Comparison of ENCODE assay signal across 8 cellular contexts in genomic region chr6:165663736-165664552, GRCh38. TPM values are rescaled to one million over a fixed set of nuclear protein-coding genes. Genes with fewer than 3 reads are reported as not detected.
DNase-seq lines count a peak whose midpoint lies in the region; ATAC-seq and TF ChIP-seq lines count a peak whose summit lies in the region.
"Had no signal": no experiment of that assay in that cellular context is flagged by ENCODE, and none has a peak within 500 bp of the region (broad histone marks: within the 10 kb centered on the region; RNA-seq: fewer than 3 reads in every experiment).

No MANE protein-coding gene starts in this region.

- DNase-seq in HK-2 (ENCODE audit: unreplicated experiment) (peak; percentile 59), brain microvascular endothelial cell (peak; percentile 27), kidney epithelial cell (ENCODE audit: low read depth) (no peak), NCI-H2171 treated with DMSO at 0.1 percent for 48 hours (lab: John Stamatoyannopoulos, UW) (no peak), body of pancreas (no peak)
- DNase-seq in stimulated activated naive CD8-positive, alpha-beta T cell treated with anti-CD3 and anti-CD28 coated beads, Interleukin-15, amount 100 ng/mL, for 72 hours: no peak
- DNase-seq: NCI-H2107 had no signal

- in situ Hi-C loops in brain microvascular endothelial cell (cut with HindIII; ENCODE audit: low pct_ligation_motif_present, low sequenced_read_pairs): no loop called here

- no peak for TF ChIP-seq POLR2A in body of pancreas (IDR thresholded peaks at IDR 0.05)

- H3K4me1 ChIP-seq in body of pancreas: peaks cover 36% of the 10 kb centered on the region

- WGBS in body of pancreas, 2 donors: 2 to 3% methylated on average over 40 to 48 of the region's 48 CpGs

- H3K36me3 ChIP-seq in brain microvascular endothelial cell (replicated peaks) (no peaks in the 10 kb centered on the region), kidney epithelial cell (ENCODE audit: control insufficient read depth, insufficient read depth, low read length) (no peaks in the 10 kb centered on the region), body of pancreas (replicated peaks in 1 of 2; ENCODE audit: insufficient read depth in 1 of 2, low read depth in 2 of 2) (no peaks in the 10 kb centered on the region)

- H3K9me3 Mint-ChIP-seq in stimulated activated naive CD8-positive, alpha-beta T cell treated with anti-CD3 and anti-CD28 coated beads, Interleukin-15, amount 100 ng/mL, for 72 hours: no peaks in the 10 kb centered on the region

- peak overlapping the region; percentile 3 to 19 for H3K4me3 Mint-ChIP-seq in stimulated activated naive CD8-positive, alpha-beta T cell treated with anti-CD3 and anti-CD28 coated beads, Interleukin-15, amount 100 ng/mL, for 72 hours

- H3K4me1 Mint-ChIP-seq in stimulated activated naive CD8-positive, alpha-beta T cell treated with anti-CD3 and anti-CD28 coated beads, Interleukin-15, amount 100 ng/mL, for 72 hours: peaks cover 17% of the 10 kb centered on the region

- TF ChIP-seq CTCF in brain microvascular endothelial cell (IDR thresholded peaks at IDR 0.05; ENCODE audit: low read depth, low read length, missing control alignments) (no peak), kidney epithelial cell (IDR thresholded peaks at IDR 0.05; ENCODE audit: insufficient read depth, low read length, poor library complexity, severe bottlenecking) (no peak), body of pancreas (IDR thresholded peaks at IDR 0.05) (no peak)

- H3K27me3 ChIP-seq in brain microvascular endothelial cell (replicated peaks): peaks cover 7% of the 10 kb centered on the region
- H3K27me3 ChIP-seq in kidney epithelial cell (ENCODE audit: control insufficient read depth, insufficient read depth, low read length): peaks cover 5% of the 10 kb centered on the region
- H3K27me3 ChIP-seq in body of pancreas: peaks cover 0 to 33% of the 10 kb centered on the region in 2 donors

- H3K4me3 ChIP-seq in brain microvascular endothelial cell (ENCODE audit: low read depth, low read length): peak overlapping the region; percentile 48
- H3K4me3 ChIP-seq in kidney epithelial cell (ENCODE audit: low read depth, low read length): peak overlapping the region; percentile 90
- no peak overlapping the region for H3K4me3 ChIP-seq in body of pancreas

- H3K27ac ChIP-seq in brain microvascular endothelial cell: no peak overlapping the region
- H3K27ac ChIP-seq in body of pancreas: no peak overlapping the region

- ATAC-seq in stimulated activated naive CD8-positive, alpha-beta T cell treated with anti-CD3 and anti-CD28 coated beads, Interleukin-15, amount 100 ng/mL, for 72 hours: no peak
- no peak for ATAC-seq in body of pancreas
- ATAC-seq in esophagus mucosa: no peak

- H3K27ac Mint-ChIP-seq in stimulated activated naive CD8-positive, alpha-beta T cell treated with anti-CD3 and anti-CD28 coated beads, Interleukin-15, amount 100 ng/mL, for 72 hours: peak overlapping the region in 1 of 2 donors; percentile 82

- intact Hi-C loops in body of pancreas (cut with DNase I): no loop called here

- H3K27me3 Mint-ChIP-seq in stimulated activated naive CD8-positive, alpha-beta T cell treated with anti-CD3 and anti-CD28 coated beads, Interleukin-15, amount 100 ng/mL, for 72 hours: peaks cover 66% of the 10 kb centered on the region

- H3K9me3 ChIP-seq in body of pancreas: no peaks in the 10 kb centered on the region

RNA-seq across cellular contexts. Expression of gene PDE10A, which starts 0.9 kb away (rescaled TPM):
- total RNA-seq in kidney epithelial cell (13.0 and 13.3 TPM in 2 replicates), body of pancreas (10 to 100 TPM in 1 of 2 donors, 1 to 10 TPM in 1; 3.9 to 16.8 TPM), esophagus mucosa (0.72 TPM)

Comparison
In these comparisons a context has a peak if more than half of its experiments do, and no peak if none do; other contexts are left out.
1. DNase-seq: peak in HK-2 (single experiment) and brain microvascular endothelial cell (single experiment); none in kidney epithelial cell (single experiment), stimulated activated naive CD8-positive, alpha-beta T cell treated with anti-CD3 and anti-CD28 coated beads, Interleukin-15, amount 100 ng/mL, for 72 hours (0 of 2), NCI-H2171 treated with DMSO at 0.1 percent for 48 hours (single experiment) and body of pancreas (0 of 4).
2. H3K4me3 ChIP-seq: peak in brain microvascular endothelial cell (single experiment) and kidney epithelial cell (single experiment); none in body of pancreas (0 of 2).